Comparison of ENCODE assay signal across 26 cellular contexts in the genomic region with DNA sequence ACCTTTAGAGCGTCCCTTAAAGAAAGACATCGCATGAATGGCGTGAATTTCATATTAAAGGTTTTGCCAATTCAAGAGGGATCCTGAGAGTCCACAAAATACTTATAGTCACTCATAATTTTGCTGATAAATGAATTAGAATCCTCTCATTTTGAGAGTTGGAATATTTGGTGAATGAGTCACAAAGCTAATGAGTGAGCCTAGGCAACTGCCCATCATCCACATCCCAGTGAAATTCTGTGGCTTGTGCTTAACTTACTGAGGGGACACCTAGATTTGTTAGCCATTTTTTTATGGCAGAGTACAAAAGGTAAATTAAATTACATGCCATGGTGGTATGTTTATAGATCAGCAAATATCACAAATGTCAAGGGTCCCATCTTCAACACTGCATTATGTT. TPM values are rescaled to one million over a fixed set of nuclear protein-coding genes. Genes with fewer than 3 reads are reported as not detected.
"Had no signal": no experiment of that assay in that cellular context is flagged by ENCODE, and none has a peak within 500 bp of the region (broad histone marks: within the 10 kb centered on the region; RNA-seq: fewer than 3 reads in every experiment).

No MANE protein-coding gene starts in this region.

- H3K27me3 Mint-ChIP-seq: activated naive CD4-positive, alpha-beta T cell treated with anti-CD3 and anti-CD28 coated beads, Interleukin-2, amount 10 ng/mL, durations not matched to agents 7 days and 5 days; activated naive CD8-positive, alpha-beta T cell treated with anti-CD3 and anti-CD28 coated beads, Interleukin-2, amount 10 ng/mL, durations not matched to agents 7 days and 5 days had no signal

- FAIRE-seq: astrocyte, frontal cortex, islet of Langerhans, TTC549 had no signal

- H3K27ac Mint-ChIP-seq: activated naive CD4-positive, alpha-beta T cell treated with anti-CD3 and anti-CD28 coated beads, Interleukin-2, amount 10 ng/mL, durations not matched to agents 7 days and 5 days; activated naive CD8-positive, alpha-beta T cell treated with anti-CD3 and anti-CD28 coated beads, Interleukin-2, amount 10 ng/mL, durations not matched to agents 7 days and 5 days; activated T-helper 1 cell treated with anti-CD3 and anti-CD28 coated beads, Interleukin-12 subunit alpha, Interleukin-12 subunit beta, Interleukin-2, Interleukin-4 antibody, amounts not matched to agents 30 ng/mL and 10 ng/mL and 1 ng/mL, durations not matched to agents 14 hours and 24 hours and 36 hours; natural killer cell had no signal

- H3K9me3 Mint-ChIP-seq: activated naive CD4-positive, alpha-beta T cell treated with anti-CD3 and anti-CD28 coated beads, Interleukin-2, amount 10 ng/mL, durations not matched to agents 7 days and 5 days; activated naive CD8-positive, alpha-beta T cell treated with anti-CD3 and anti-CD28 coated beads, Interleukin-2, amount 10 ng/mL, durations not matched to agents 7 days and 5 days; activated T-helper 1 cell treated with anti-CD3 and anti-CD28 coated beads, Interleukin-12 subunit alpha, Interleukin-12 subunit beta, Interleukin-2, Interleukin-4 antibody, amounts not matched to agents 30 ng/mL and 10 ng/mL and 1 ng/mL, durations not matched to agents 14 hours and 24 hours and 36 hours; natural killer cell had no signal

- DNase-seq: activated CD4-positive, alpha-beta T cell treated with anti-CD3 and anti-CD28 coated beads for 48 hours; activated CD4-positive, alpha-beta T cell treated with anti-CD3 and anti-CD28 coated beads, Interleukin-2, amount 50 U/mL, for 48 hours; activated CD8-positive, alpha-beta memory T cell treated with anti-CD3 and anti-CD28 coated beads, Interleukin-2, amount 50 U/mL, for 4 hours; activated effector memory CD4-positive, alpha-beta T cell treated with anti-CD3 and anti-CD28 coated beads, Interleukin-2, amount 50 U/mL, for 16 hours; activated naive CD4-positive, alpha-beta T cell treated with anti-CD3 and anti-CD28 coated beads, Interleukin-2, amount 10 ng/mL, durations not matched to agents 7 days and 5 days; activated naive CD8-positive, alpha-beta T cell treated with anti-CD3 and anti-CD28 coated beads, Interleukin-2, amount 10 ng/mL, durations not matched to agents 7 days and 5 days; activated T-cell treated with anti-CD3 and anti-CD28 coated beads, Interleukin-2, amount 50 U/mL, for 1 hour; caudate nucleus; left ventricle myocardium inferior; mesendoderm; natural killer cell; posterior cingulate gyrus; right cardiac atrium; stimulated activated CD4-positive, alpha-beta T cell treated with anti-CD3 and anti-CD28 coated beads, Interleukin-15, amount 100 ng/mL, for 24 hours; stimulated activated naive CD8-positive, alpha-beta T cell treated with anti-CD3 and anti-CD28 coated beads, Interleukin-15, Interleukin-2, amounts not matched to agents 100 U/mL and 50 U/mL, for 24 hours; testis; transverse colon; uterus; WERI-Rb-1 had no signal

- H3K4me1 Mint-ChIP-seq: activated naive CD4-positive, alpha-beta T cell treated with anti-CD3 and anti-CD28 coated beads, Interleukin-2, amount 10 ng/mL, durations not matched to agents 7 days and 5 days; activated naive CD8-positive, alpha-beta T cell treated with anti-CD3 and anti-CD28 coated beads, Interleukin-2, amount 10 ng/mL, durations not matched to agents 7 days and 5 days; natural killer cell had no signal

- H3K4me3 Mint-ChIP-seq: activated naive CD4-positive, alpha-beta T cell treated with anti-CD3 and anti-CD28 coated beads, Interleukin-2, amount 10 ng/mL, durations not matched to agents 7 days and 5 days; activated naive CD8-positive, alpha-beta T cell treated with anti-CD3 and anti-CD28 coated beads, Interleukin-2, amount 10 ng/mL, durations not matched to agents 7 days and 5 days; activated T-helper 1 cell treated with anti-CD3 and anti-CD28 coated beads, Interleukin-12 subunit alpha, Interleukin-12 subunit beta, Interleukin-2, Interleukin-4 antibody, amounts not matched to agents 30 ng/mL and 10 ng/mL and 1 ng/mL, durations not matched to agents 14 hours and 24 hours and 36 hours; natural killer cell had no signal

RNA-seq across cellular contexts. Expression of a gene that starts 12.7 kb away (rescaled TPM):
- total RNA-seq: epithelial cell of proximal tubule had no signal

RNA-seq across cellular contexts. Expression of a gene that starts 58.9 kb away (rescaled TPM):
- total RNA-seq: activated naive CD8-positive, alpha-beta T cell treated with anti-CD3 and anti-CD28 coated beads, Interleukin-2, amount 10 ng/mL, durations not matched to agents 7 days and 5 days; T-helper 1 cell treated with Interleukin-12 subunit alpha and Interleukin-12 subunit beta and Interleukin-4 antibody, amounts not matched to agents 30 ng/mL and 1 ng/mL, for 36 hours had no signal
